In the genomic region with DNA sequence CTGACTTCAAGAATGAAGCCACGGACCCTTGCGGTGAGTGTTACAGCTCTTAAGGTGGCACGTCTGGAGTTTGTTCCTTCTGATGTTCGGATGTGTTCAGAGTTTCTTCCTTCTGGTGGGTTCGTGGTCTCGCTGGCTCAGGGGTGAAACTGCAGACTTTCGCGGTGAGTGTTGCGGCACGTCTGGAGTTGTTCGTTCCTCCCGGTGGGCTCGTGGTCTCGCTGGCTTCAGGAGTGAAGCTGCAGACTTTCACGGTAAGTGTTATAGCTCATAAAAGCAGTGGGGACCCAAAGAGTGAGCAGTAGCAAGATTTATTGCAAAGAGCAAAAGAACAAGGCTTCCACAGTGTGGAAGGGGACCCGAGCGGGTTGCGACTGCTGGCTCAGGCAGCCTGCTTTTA, we compare ENCODE assay signal across 5 cellular contexts. TPM values are rescaled to one million over a fixed set of nuclear protein-coding genes. Genes with fewer than 3 reads are reported as not detected.
"Had no signal": no experiment of that assay in that cellular context is flagged by ENCODE, and none has a peak within 500 bp of the region (broad histone marks: within the 10 kb centered on the region; RNA-seq: fewer than 3 reads in every experiment).

No MANE protein-coding gene starts in this region.

RNA-seq across cellular contexts. Expression of a gene that starts 36.2 kb away (rescaled TPM):
- total RNA-seq: GM23248, H4, HepG2, HFFc6 had no signal
- polyA plus RNA-seq: GM23248, IgD-negative memory B cell had no signal
